ENCODE assay signal across 8 cellular contexts in genomic region chrX:118847676-118848075, GRCh38. TPM values are rescaled to one million over a fixed set of nuclear protein-coding genes. Genes with fewer than 3 reads are reported as not detected.
A peak's percentile ranks its signal among the peaks of the same experiment; 100 is the strongest.
DNase-seq lines count a peak whose midpoint lies in the region; ATAC-seq and TF ChIP-seq lines count a peak whose summit lies in the region.

No MANE protein-coding gene starts in this region.

- H3K36me3 Mint-ChIP-seq in nephron progenitor cell (ENCODE audit: low read depth) = no peaks in the 10 kb centered on the region
- H3K36me3 Mint-ChIP-seq in activated T-cell treated with anti-CD3 and anti-CD28 coated beads, Interleukin-2, amount 50 U/mL, for 24 hours (ENCODE audit: low read depth) = no peaks in the 10 kb centered on the region

- no peak for ATAC-seq in GM21528 (IDR thresholded peaks at IDR 0.05; ENCODE audit: low FRiP score, unreplicated experiment)

- peaks cover 8% of the 10 kb centered on the region for H3K27me3 Mint-ChIP-seq in nephron progenitor cell (ENCODE audit: low read depth, poor library complexity)
- H3K27me3 Mint-ChIP-seq in activated T-cell treated with anti-CD3 and anti-CD28 coated beads, Interleukin-2, amount 50 U/mL, for 24 hours = peaks cover 31% of the 10 kb centered on the region

- TF ChIP-seq CTCF in Peyer's patch (IDR thresholded peaks at IDR 0.05) (peak; percentile 38 to 65 (median 52)), epithelial cell of proximal tubule (conservative IDR thresholded peaks at IDR 0.05; ENCODE audit: low read depth, low read length) (peak; percentile 62), nephron progenitor cell (IDR thresholded peaks at IDR 0.05) (peak; percentile 56)

- H3K9me3 Mint-ChIP-seq in nephron progenitor cell = peaks cover 20% of the 10 kb centered on the region
- no peaks in the 10 kb centered on the region for H3K9me3 Mint-ChIP-seq in activated T-cell treated with anti-CD3 and anti-CD28 coated beads, Interleukin-2, amount 50 U/mL, for 24 hours

- H3K36me3 ChIP-seq in Peyer's patch = no peaks in the 10 kb centered on the region

- no peak for TF ChIP-seq POLR2A in Peyer's patch (IDR thresholded peaks at IDR 0.05)

- H3K27me3 ChIP-seq in Peyer's patch = no peaks in the 10 kb centered on the region

- H3K27ac Mint-ChIP-seq in nephron progenitor cell = no peak overlapping the region
- no peak overlapping the region for H3K27ac Mint-ChIP-seq in activated T-cell treated with anti-CD3 and anti-CD28 coated beads, Interleukin-2, amount 50 U/mL, for 24 hours

- H3K4me1 Mint-ChIP-seq in nephron progenitor cell = no peaks in the 10 kb centered on the region
- H3K4me1 Mint-ChIP-seq in activated T-cell treated with anti-CD3 and anti-CD28 coated beads, Interleukin-2, amount 50 U/mL, for 24 hours (ENCODE audit: low read depth) = no peaks in the 10 kb centered on the region

- peak; percentile 60 for DNase-seq in ELR (ENCODE audit: low read depth)
- DNase-seq in LoVo (ENCODE audit: low spot score) = peak; percentile 51
- no peak for DNase-seq in Peyer's patch
- DNase-seq in epithelial cell of proximal tubule (ENCODE audit: low read depth) = peak; percentile 10
- no peak for DNase-seq in nephron progenitor cell
- no peak for DNase-seq in stimulated activated CD4-positive, alpha-beta T cell treated with anti-CD3 and anti-CD28 coated beads, Interleukin-1b, Interleukin-23, amount 100 ng/mL, for 48 hours
- no peak for DNase-seq in activated T-cell treated with anti-CD3 and anti-CD28 coated beads, Interleukin-2, amount 50 U/mL, for 24 hours

- no peaks in the 10 kb centered on the region for H3K9me3 ChIP-seq in Peyer's patch

- no peaks in the 10 kb centered on the region for H3K4me1 ChIP-seq in Peyer's patch

- no peak overlapping the region for H3K4me3 Mint-ChIP-seq in nephron progenitor cell
- H3K4me3 Mint-ChIP-seq in activated T-cell treated with anti-CD3 and anti-CD28 coated beads, Interleukin-2, amount 50 U/mL, for 24 hours = no peak overlapping the region

- no peak overlapping the region for H3K27ac ChIP-seq in Peyer's patch

- no peak overlapping the region for H3K4me3 ChIP-seq in Peyer's patch
- H3K4me3 ChIP-seq in epithelial cell of proximal tubule (ENCODE audit: low read depth, low read length) = no peak overlapping the region

RNA-seq across cellular contexts. Expression of gene ZCCHC12, which starts 24.1 kb away (rescaled TPM):
- not detected for total RNA-seq in Peyer's patch
- total RNA-seq in epithelial cell of proximal tubule = 0.14 and 0.46 TPM in 2 replicates

Comparison
In these comparisons a context has a peak if more than half of its experiments do, and no peak if none do; other contexts are left out.
1. DNase-seq: peak in ELR (single experiment), LoVo (single experiment) and epithelial cell of proximal tubule (single experiment); none in Peyer's patch (0 of 3), nephron progenitor cell (single experiment), stimulated activated CD4-positive, alpha-beta T cell treated with anti-CD3 and anti-CD28 coated beads, Interleukin-1b, Interleukin-23, amount 100 ng/mL, for 48 hours (single experiment) and activated T-cell treated with anti-CD3 and anti-CD28 coated beads, Interleukin-2, amount 50 U/mL, for 24 hours (single experiment).
2. Peak in every context shown above with its lines, with median percentiles within 50 percentile points of each other: CTCF ChIP-seq.